Comparison of ENCODE assay signal across 9 cellular contexts in the genomic region with DNA sequence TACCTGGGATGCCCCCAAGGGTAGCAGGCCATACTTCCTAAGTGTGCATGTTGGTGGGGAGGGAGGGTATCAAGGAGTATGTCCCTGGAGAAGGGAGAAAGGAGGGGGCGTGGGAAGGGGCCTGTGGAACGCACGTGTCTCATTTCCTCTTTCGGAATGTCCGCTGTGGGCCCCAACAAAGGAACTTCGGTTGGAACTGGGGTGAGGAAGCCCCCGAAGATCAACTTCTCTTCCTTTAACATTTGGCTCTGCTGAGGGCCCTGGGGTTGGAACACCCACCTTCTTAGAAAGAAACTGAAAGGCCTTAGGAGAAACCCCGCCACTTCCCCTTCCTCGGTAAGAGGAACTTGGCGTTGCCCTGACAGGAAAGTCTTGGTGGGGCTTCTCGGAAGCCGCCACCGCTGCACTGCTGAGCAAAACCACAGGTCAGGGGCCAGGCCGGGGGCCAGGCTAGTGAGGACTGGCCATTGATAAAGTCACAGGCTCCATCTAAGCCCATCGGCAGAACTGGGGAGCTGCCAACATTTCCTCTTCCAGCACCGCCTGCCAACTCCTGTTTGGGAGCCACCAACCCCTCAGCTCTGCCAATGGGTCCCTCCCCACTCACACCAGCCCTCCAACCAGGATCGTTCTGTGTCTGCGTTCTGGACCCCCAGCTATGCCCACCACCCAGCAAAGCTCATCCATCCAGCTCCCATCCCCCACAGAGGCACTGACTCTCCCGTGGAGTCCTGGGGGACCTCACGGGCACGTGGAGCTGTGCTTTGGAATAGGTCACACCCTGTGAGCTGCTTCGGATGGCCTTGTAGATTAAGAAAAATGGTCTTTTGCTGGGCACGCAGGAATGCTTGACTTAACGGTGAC. TPM values are rescaled to one million over a fixed set of nuclear protein-coding genes. Genes with fewer than 3 reads are reported as not detected.
A peak's percentile ranks its signal among the peaks of the same experiment; 100 is the strongest.
DNase-seq lines count a peak whose midpoint lies in the region; ATAC-seq and TF ChIP-seq lines count a peak whose summit lies in the region.
"Had no signal": no experiment of that assay in that cellular context is flagged by ENCODE, and none has a peak within 500 bp of the region (broad histone marks: within the 10 kb centered on the region; RNA-seq: fewer than 3 reads in every experiment).

No MANE protein-coding gene starts in this region.

- H3K27ac ChIP-seq in adrenal gland (peak overlapping the region in 2 of 5 donors; percentile 8 to 76), upper lobe of left lung (peak overlapping the region; percentile 73 to 84 (median 79)), A673 (ENCODE audit: low read depth, low read length, poor library complexity, severe bottlenecking) (no peak overlapping the region)

- H3K4me3 ChIP-seq in adrenal gland (no peak overlapping the region), upper lobe of left lung (peak overlapping the region in 2 of 4 donors; percentile 9 to 21), A673 (ENCODE audit: low read depth, low read length, poor library complexity, severe bottlenecking) (no peak overlapping the region)

- H3K4me1 Mint-ChIP-seq in neural crest cell, result peaks cover 9% of the 10 kb centered on the region

- POLR2A ChIA-PET in A673 (lab: Charles Lee; ENCODE audit: low non-redundant PET), result no interaction called here

- H3K4me1 ChIP-seq in adrenal gland (replicated peaks in 1 of 2) (peaks cover 0 to 18% of the 10 kb centered on the region in 2 donors), upper lobe of left lung (peaks cover 29 to 35% (median 33%) of the 10 kb centered on the region in 4 donors), A673 (ENCODE audit: insufficient read depth, low read length, poor library complexity, severe bottlenecking) (no peaks in the 10 kb centered on the region)

- intact Hi-C loops in adrenal gland (cut with DNase I) (loop anchor here in 1 of 2 donors (2.0 to 10.0 kb wide), 2 partner anchors 75 to 123 kb away; no protein-coding TSS in a partner anchor), A673 (cut with micrococcal nuclease; ENCODE audit: unreplicated experiment) (no loop called here)

- H3K36me3 ChIP-seq in adrenal gland (replicated peaks in 1 of 2) (no peaks in the 10 kb centered on the region), upper lobe of left lung (no peaks in the 10 kb centered on the region), A673 (ENCODE audit: insufficient read depth, low read length, poor library complexity, severe bottlenecking) (no peaks in the 10 kb centered on the region)

- no peaks in the 10 kb centered on the region for H3K27me3 ChIP-seq in adrenal gland
- H3K27me3 ChIP-seq in upper lobe of left lung, result no peaks in the 10 kb centered on the region
- no peaks in the 10 kb centered on the region for H3K27me3 ChIP-seq in A673 (replicated peaks; ENCODE audit: insufficient read depth, low read depth, low read length, poor library complexity)

- H3K27me3 Mint-ChIP-seq in neural crest cell (ENCODE audit: low read depth), result peaks cover 3% of the 10 kb centered on the region

- no peak for TF ChIP-seq CTCF in adrenal gland (IDR thresholded peaks at IDR 0.05)
- no peak for TF ChIP-seq CTCF in neural crest cell (conservative IDR thresholded peaks at IDR 0.05)
- TF ChIP-seq CTCF in upper lobe of left lung (IDR thresholded peaks at IDR 0.05), result no peak
- no peak for TF ChIP-seq CTCF in A673 (conservative IDR thresholded peaks at IDR 0.05; ENCODE audit: low read depth, low read length)

- TF ChIP-seq POLR2A in adrenal gland (IDR thresholded peaks at IDR 0.05) (no peak), upper lobe of left lung (IDR thresholded peaks at IDR 0.05) (no peak)

- peak in 3 of 4 donors; percentile 52 to 89 (median 68) for TF ChIP-seq EP300 in upper lobe of left lung (IDR thresholded peaks at IDR 0.05)

- CTCF ChIA-PET in A673 (lab: Charles Lee), result interaction anchor here (1.4 to 2.5 kb wide), 4 partner anchors 29 to 159 kb away, joined by 3 to 38 read pairs (median 14); partner anchors contain the start of gene PIM1

- H3K9me3 ChIP-seq in adrenal gland (replicated peaks in 1 of 3) (no peaks in the 10 kb centered on the region), upper lobe of left lung (no peaks in the 10 kb centered on the region), A673 (ENCODE audit: low read depth, low read length, poor library complexity, severe bottlenecking) (no peaks in the 10 kb centered on the region)

- BruUV-seq in A673 (replicated peaks; lab: Mats Ljungman, UMichigan), result no TSS peak

- peak; percentile 47 for ATAC-seq in GM21825 (IDR thresholded peaks at IDR 0.05; ENCODE audit: unreplicated experiment)
- peak; percentile 75 to 78 for ATAC-seq in upper lobe of left lung (ENCODE audit: low FRiP score in 2 of 2)
- no peak for ATAC-seq in GM21528 (IDR thresholded peaks at IDR 0.05; ENCODE audit: low FRiP score, unreplicated experiment)

- 49 to 59% (median 53%) methylated on average over 18 to 24 of the region's 24 CpGs for WGBS in adrenal gland, 4 donors
- 37 to 51% methylated on average over 15 to 24 of the region's 24 CpGs for WGBS in upper lobe of left lung, 2 donors

- H3K36me3 Mint-ChIP-seq in neural crest cell (ENCODE audit: low read depth), result no peaks in the 10 kb centered on the region

- no peaks in the 10 kb centered on the region for H3K9me3 Mint-ChIP-seq in neural crest cell

- H3K4me3 Mint-ChIP-seq in neural crest cell, result no peak overlapping the region

- DNase-seq in T-helper 2 cell (peak in 4 of 5 experiments; percentile 11 to 88 (median 47)), adrenal gland (peak; percentile 45 to 85 (median 73)), neural crest cell (ENCODE audit: low read depth, low spot score) (no peak), upper lobe of left lung (peak; percentile 86 to 89), AG20443 (ENCODE audit: low spot score) (no peak), A673 (ENCODE audit: low spot score) (no peak)

- peak overlapping the region; percentile 65 for H3K27ac Mint-ChIP-seq in neural crest cell (ENCODE audit: unreplicated experiment)

RNA-seq across cellular contexts. Expression of gene FGD2, which starts 44.8 kb away (rescaled TPM):
- total RNA-seq in adrenal gland, result 100 to 1,000 TPM in 1 of 8 donors, 10 to 100 TPM in 7; 18.3 to 117 (median 35.7) TPM
- 10 to 100 TPM in 1 of 3 donors, 1 to 10 TPM in 2; 3.7 to 28.7 (median 6.9) TPM for polyA plus RNA-seq in adrenal gland
- not detected in 2 replicates for total RNA-seq in neural crest cell
- total RNA-seq in upper lobe of left lung, result 100 to 1,000 TPM in 3 of 6 donors, 10 to 100 TPM in 3; 50.8 to 204 (median 92.3) TPM
- total RNA-seq in A673 (2021), result not detected in 2 replicates
- total RNA-seq: LHCN-M2 had no signal

Comparison
In these comparisons a context has a peak if more than half of its experiments do, and no peak if none do; other contexts are left out.
1. DNase-seq: peak in T-helper 2 cell (4 of 5), adrenal gland (7 of 7) and upper lobe of left lung (2 of 2); none in neural crest cell (single experiment), AG20443 (single experiment) and A673 (single experiment).
2. RNA of gene FGD2, which starts 44.8 kb away (total RNA-seq): 50.8 to 204 TPM in upper lobe of left lung and 18.3 to 117 TPM in adrenal gland; not detected in neural crest cell and not detected in A673; every median in the first group is over 10 times any median in the second.